1 cellular context compared by ENCODE assay signal in genomic region chr7:127619681-127620405, GRCh38.
TF ChIP-seq lines count a peak whose summit lies in the region.

No MANE protein-coding gene starts in this region.

TF ChIP-seq in GM12878, 131 proteins besides CTCF, POLR2A, EP300 and RAD21:
- peak in 1 of 2 experiments; percentile 32; a peak in 1 of 4 replicates for TF ChIP-seq BHLHE40 (IDR thresholded peaks at IDR 0.05; ENCODE audit: borderline replicate concordance in 1 of 2, low read depth in 2 of 2, low read length in 1 of 2)
- TF ChIP-seq SMARCA5 (IDR thresholded peaks at IDR 0.05), result no peak
- no peak for TF ChIP-seq NFYA (IDR thresholded peaks at IDR 0.05; ENCODE audit: borderline replicate concordance, low read depth, low read length)
- no peak for TF ChIP-seq NFIC (IDR thresholded peaks at IDR 0.05; ENCODE audit: low read depth, low read length)
- no peak for TF ChIP-seq HSF1 (IDR thresholded peaks at IDR 0.05; ENCODE audit: low read depth, low read length)
- TF ChIP-seq SREBF1 (IDR thresholded peaks at IDR 0.05; ENCODE audit: low read length), result no peak
- TF ChIP-seq DPF2 (IDR thresholded peaks at IDR 0.05), result peak; percentile 22; the same call in 1 of the 2 replicates
- no peak for TF ChIP-seq EZH2 (IDR thresholded peaks at IDR 0.05; ENCODE audit: borderline replicate concordance, control insufficient read depth, low read depth, low read length)
- TF ChIP-seq PAX5 (IDR thresholded peaks at IDR 0.05; ENCODE audit: borderline replicate concordance, low read depth, low read length), result no peak
- no peak for TF ChIP-seq SKIL (IDR thresholded peaks at IDR 0.05; ENCODE audit: low read depth, poor library complexity, severe bottlenecking)
- peak; percentile 28 for TF ChIP-seq MEF2B (IDR thresholded peaks at IDR 0.05; ENCODE audit: partially characterized antibody, poor library complexity, severe bottlenecking)
- TF ChIP-seq ATF3 (IDR thresholded peaks at IDR 0.05; ENCODE audit: borderline replicate concordance, extremely low read depth, low read depth, low read length), result no peak
- no peak for TF ChIP-seq BACH1 (IDR thresholded peaks at IDR 0.05; ENCODE audit: borderline replicate concordance)
- TF ChIP-seq NR2F1 (conservative IDR thresholded peaks at IDR 0.05), result peak; percentile 28; the same call in 1 of the 2 replicates
- TF ChIP-seq CEBPZ (IDR thresholded peaks at IDR 0.05; ENCODE audit: low read depth, low read length), result no peak
- no peak for TF ChIP-seq ATF7 (IDR thresholded peaks at IDR 0.05; ENCODE audit: low read depth)
- no peak for TF ChIP-seq NR2C1 (IDR thresholded peaks at IDR 0.05)
- peak; percentile 63 for TF ChIP-seq MTA2 (IDR thresholded peaks at IDR 0.05; ENCODE audit: low read depth)
- peak; percentile 93 for TF ChIP-seq HDAC6 (IDR thresholded peaks at IDR 0.05; ENCODE audit: unreplicated experiment)
- TF ChIP-seq KDM1A (IDR thresholded peaks at IDR 0.05; ENCODE audit: borderline replicate concordance), result no peak
- TF ChIP-seq RELB (IDR thresholded peaks at IDR 0.05; ENCODE audit: low read depth), result no peak
- TF ChIP-seq USF1 (IDR thresholded peaks at IDR 0.05; ENCODE audit: borderline replicate concordance, extremely low read length, insufficient read depth, low read depth, low read length), result no peak
- TF ChIP-seq HDAC2 (IDR thresholded peaks at IDR 0.05), result 0 out of 2 replicates have a peak, but pooled peaks have one; percentile 64
- no peak for TF ChIP-seq NR2C2 (IDR thresholded peaks at IDR 0.05; ENCODE audit: borderline replicate concordance, control insufficient read depth, insufficient read length, low read depth)
- TF ChIP-seq STAT1 (conservative IDR thresholded peaks at IDR 0.05), result no peak
- TF ChIP-seq ZNF24 (IDR thresholded peaks at IDR 0.05), result no peak
- TF ChIP-seq ESRRA (IDR thresholded peaks at IDR 0.05; ENCODE audit: low read length), result no peak
- no peak for TF ChIP-seq NRF1 (conservative IDR thresholded peaks at IDR 0.05; ENCODE audit: low read depth, low read length)
- TF ChIP-seq EED (IDR thresholded peaks at IDR 0.05; ENCODE audit: low read depth), result no peak
- no peak for TF ChIP-seq BCLAF1 (IDR thresholded peaks at IDR 0.05)
- TF ChIP-seq ELK1 (IDR thresholded peaks at IDR 0.05; ENCODE audit: low read depth, low read length), result no peak
- peak; percentile 63; the same call in 1 of the 2 replicates for TF ChIP-seq IKZF1 (conservative IDR thresholded peaks at IDR 0.05)
- TF ChIP-seq RCOR1 (conservative IDR thresholded peaks at IDR 0.05; ENCODE audit: low read depth, low read length), result no peak
- no peak for TF ChIP-seq ZBTB4 (CRISPR knock-in tag; IDR thresholded peaks at IDR 0.05)
- TF ChIP-seq CREM (IDR thresholded peaks at IDR 0.05; ENCODE audit: low read depth), result no peak
- no peak for TF ChIP-seq BCL3 (IDR thresholded peaks at IDR 0.05; ENCODE audit: borderline replicate concordance, insufficient read depth, low read depth, low read length, poor library complexity, severe bottlenecking)
- no peak for TF ChIP-seq ETV6 (conservative IDR thresholded peaks at IDR 0.05 in 1 of 2, IDR thresholded peaks at IDR 0.05 in 1 of 2; ENCODE audit: borderline replicate concordance in 1 of 2, low read depth in 1 of 2)
